8 cellular contexts compared by ENCODE assay signal in the genomic region with DNA sequence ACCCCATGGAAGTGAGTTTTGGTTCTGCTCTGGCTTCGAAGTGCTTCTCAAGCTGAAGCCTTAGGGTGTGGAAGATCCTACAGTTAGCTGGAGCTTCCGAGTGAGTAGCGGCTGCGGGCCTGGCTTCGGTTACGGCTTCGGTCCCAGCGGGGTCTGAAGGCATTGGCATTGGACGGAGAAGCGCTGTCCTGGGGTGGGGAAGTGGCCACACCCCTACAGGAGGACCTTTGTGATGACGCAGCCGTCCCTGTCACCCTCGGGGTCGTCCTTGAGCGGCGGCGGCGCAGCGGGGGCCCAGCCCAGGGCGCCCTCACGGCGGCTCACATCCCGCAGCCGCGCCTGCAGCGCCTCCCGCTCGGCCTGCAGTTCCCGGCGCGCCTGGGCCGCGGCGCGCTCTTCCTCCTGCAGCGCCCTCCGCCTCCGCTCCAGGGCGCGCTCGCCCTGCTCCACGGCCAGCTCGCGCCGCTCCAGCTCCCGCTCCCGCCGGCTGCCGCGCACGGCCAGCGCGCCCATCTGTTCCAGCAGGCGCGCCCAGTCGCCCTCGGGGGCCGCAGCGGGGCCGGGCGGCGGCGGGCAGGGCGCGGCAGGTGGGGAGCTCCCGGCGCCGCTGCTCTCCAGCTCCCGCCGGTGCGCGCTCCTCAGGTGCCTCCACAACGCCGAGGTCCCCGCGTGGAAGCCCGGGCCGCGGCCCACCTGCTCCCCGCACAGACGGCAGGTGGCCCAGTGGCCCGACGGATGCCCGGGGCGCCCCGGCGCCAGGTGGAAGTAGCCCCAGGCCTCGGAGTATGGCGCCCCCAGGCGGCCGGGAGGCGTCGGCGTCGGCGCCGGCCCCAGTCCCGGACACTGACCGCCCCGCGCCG. TPM values are rescaled to one million over a fixed set of nuclear protein-coding genes. Genes with fewer than 3 reads are reported as not detected.
A peak's percentile ranks its signal among the peaks of the same experiment; 100 is the strongest.
DNase-seq lines count a peak whose midpoint lies in the region; TF ChIP-seq lines count a peak whose summit lies in the region.

No MANE protein-coding gene starts in this region.

- H3K36me3 ChIP-seq in GM06990 (ENCODE audit: control insufficient read depth, insufficient read depth, low read length) (no peaks in the 10 kb centered on the region; the same call in none of the 2 replicates), esophagus (ENCODE audit: control insufficient read depth in 2 of 2, insufficient read depth in 2 of 2, low read length in 1 of 2) (peaks cover 0 to 2% of the 10 kb centered on the region in 2 donors), mucosa of stomach (ENCODE audit: control insufficient read depth, insufficient read depth, low read length) (no peaks in the 10 kb centered on the region)

- TF ChIP-seq CTCF in GM06990 (IDR thresholded peaks at IDR 0.05; ENCODE audit: insufficient read depth, low read length, poor library complexity, severe bottlenecking), result peak; percentile 32

- peak overlapping the region; percentile 31 to 62 for H3K27ac ChIP-seq in esophagus (ENCODE audit: low read depth in 2 of 2, low read length in 1 of 2)

- H3K4me1 ChIP-seq in esophagus (ENCODE audit: control insufficient read depth in 2 of 2, insufficient read depth in 2 of 2, low read length in 1 of 2), result peaks cover 3 to 5% of the 10 kb centered on the region in 2 donors
- H3K4me1 ChIP-seq in mucosa of stomach (ENCODE audit: control insufficient read depth, insufficient read depth, low read length), result peaks cover 5% of the 10 kb centered on the region

- DNase-seq in GM06990 (ENCODE audit: extremely low read depth, insufficient read length) (peak; percentile 67), HCEC 1CT (peak; percentile 30), NCI-H345 treated with DMSO at 0.1 percent for 48 hours (lab: John Stamatoyannopoulos, UW; ENCODE audit: unreplicated experiment) (peak; percentile 22), AML-193 (lab: John Stamatoyannopoulos, UW) (no peak)
- DNase-seq in activated T-cell treated with anti-CD3 and anti-CD28 coated beads, Interleukin-2, amount 50 U/mL, for 1 hour, result peak; percentile 66
- DNase-seq in stimulated activated naive CD4-positive, alpha-beta T cell treated with Interleukin-2 at 50 U/mL for 16 hours (lab: John Stamatoyannopoulos, UW), result peak; percentile 26

- WGBS in esophagus, 2 donors, result 6 to 7% methylated on average over 70 to 102 of the region's 102 CpGs

- H3K9ac ChIP-seq in mucosa of stomach (ENCODE audit: low read length), result peak overlapping the region; percentile 7

- H3K27me3 ChIP-seq in GM06990 (replicated peaks; ENCODE audit: control insufficient read depth, insufficient read depth, low read length) (no peaks in the 10 kb centered on the region), esophagus (ENCODE audit: control insufficient read depth in 1 of 2, insufficient read depth in 2 of 2, low read length in 2 of 2) (no peaks in the 10 kb centered on the region), mucosa of stomach (ENCODE audit: control insufficient read depth, insufficient read depth, low read length) (no peaks in the 10 kb centered on the region)

- H3K4me3 ChIP-seq in GM06990 (replicated peaks; ENCODE audit: low read depth, low read length) (peak overlapping the region; percentile 36), esophagus (ENCODE audit: low read depth in 1 of 2, low read length in 2 of 2) (peak overlapping the region; percentile 56 to 60), mucosa of stomach (ENCODE audit: low read length) (no peak overlapping the region)

- H3K9me3 ChIP-seq in esophagus (ENCODE audit: control insufficient read depth in 2 of 2, insufficient read depth in 1 of 2, low read depth in 1 of 2, low read length in 1 of 2), result no peaks in the 10 kb centered on the region
- no peaks in the 10 kb centered on the region for H3K9me3 ChIP-seq in mucosa of stomach (ENCODE audit: control insufficient read depth, low read length)

RNA-seq across cellular contexts. Expression of gene ZBED3, which starts 9.9 kb away (rescaled TPM):
- 1 to 10 TPM in 1 of 2 donors, under 1 TPM in 1; 0.67 to 1.0 TPM for polyA plus RNA-seq in esophagus

RNA-seq across cellular contexts. Expression of gene AGGF1, which starts 47.0 kb away (rescaled TPM):
- polyA plus RNA-seq in esophagus, result 1 to 10 TPM; 5.9 to 7.6 TPM

Comparison
In these comparisons a context has a peak if more than half of its experiments do, and no peak if none do; other contexts are left out.
1. DNase-seq: peak in GM06990 (single experiment), HCEC 1CT (single experiment), NCI-H345 treated with DMSO at 0.1 percent for 48 hours (single experiment), activated T-cell treated with anti-CD3 and anti-CD28 coated beads, Interleukin-2, amount 50 U/mL, for 1 hour (single experiment) and stimulated activated naive CD4-positive, alpha-beta T cell treated with Interleukin-2 at 50 U/mL for 16 hours (single experiment); none in AML-193 (0 of 2).